ENCODE assay signal across 1 cellular context in the genomic region with DNA sequence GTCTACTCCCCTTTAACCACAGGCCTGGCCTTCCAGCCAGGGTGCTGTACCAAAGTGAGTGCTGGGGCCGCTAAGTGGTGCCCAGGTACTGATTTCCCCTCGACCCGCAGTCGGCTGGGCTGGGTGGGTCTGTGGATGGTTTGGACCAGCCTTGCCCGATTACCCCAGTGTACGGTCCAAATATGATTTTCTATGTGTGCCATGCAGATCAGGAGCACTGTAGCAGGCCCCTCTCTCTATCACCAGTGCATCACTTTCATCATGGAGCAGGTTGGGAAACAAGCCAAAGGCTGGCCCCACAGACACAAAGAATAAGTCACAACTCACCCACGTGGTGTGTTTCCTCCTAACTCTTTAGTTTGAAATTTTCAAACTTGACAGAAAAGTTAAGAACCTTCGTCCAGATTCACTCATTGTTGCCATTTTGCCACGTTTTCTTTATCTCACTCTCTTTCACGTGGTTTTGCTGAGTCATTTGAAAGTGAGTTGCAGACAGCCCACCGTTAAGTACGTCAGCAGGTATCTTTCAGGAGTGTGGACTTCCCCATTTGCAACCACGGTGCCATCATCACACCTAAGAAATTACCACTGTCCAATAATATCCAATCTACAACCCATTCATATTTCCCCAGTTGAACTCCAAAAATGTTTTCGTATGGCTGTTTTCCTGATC.
TF ChIP-seq lines count a peak whose summit lies in the region.

No MANE protein-coding gene starts in this region.

TF ChIP-seq in GM23338, 12 proteins besides CTCF, POLR2A, EP300 and RAD21 (continued from another document):
- TF ChIP-seq, protein P1, sequence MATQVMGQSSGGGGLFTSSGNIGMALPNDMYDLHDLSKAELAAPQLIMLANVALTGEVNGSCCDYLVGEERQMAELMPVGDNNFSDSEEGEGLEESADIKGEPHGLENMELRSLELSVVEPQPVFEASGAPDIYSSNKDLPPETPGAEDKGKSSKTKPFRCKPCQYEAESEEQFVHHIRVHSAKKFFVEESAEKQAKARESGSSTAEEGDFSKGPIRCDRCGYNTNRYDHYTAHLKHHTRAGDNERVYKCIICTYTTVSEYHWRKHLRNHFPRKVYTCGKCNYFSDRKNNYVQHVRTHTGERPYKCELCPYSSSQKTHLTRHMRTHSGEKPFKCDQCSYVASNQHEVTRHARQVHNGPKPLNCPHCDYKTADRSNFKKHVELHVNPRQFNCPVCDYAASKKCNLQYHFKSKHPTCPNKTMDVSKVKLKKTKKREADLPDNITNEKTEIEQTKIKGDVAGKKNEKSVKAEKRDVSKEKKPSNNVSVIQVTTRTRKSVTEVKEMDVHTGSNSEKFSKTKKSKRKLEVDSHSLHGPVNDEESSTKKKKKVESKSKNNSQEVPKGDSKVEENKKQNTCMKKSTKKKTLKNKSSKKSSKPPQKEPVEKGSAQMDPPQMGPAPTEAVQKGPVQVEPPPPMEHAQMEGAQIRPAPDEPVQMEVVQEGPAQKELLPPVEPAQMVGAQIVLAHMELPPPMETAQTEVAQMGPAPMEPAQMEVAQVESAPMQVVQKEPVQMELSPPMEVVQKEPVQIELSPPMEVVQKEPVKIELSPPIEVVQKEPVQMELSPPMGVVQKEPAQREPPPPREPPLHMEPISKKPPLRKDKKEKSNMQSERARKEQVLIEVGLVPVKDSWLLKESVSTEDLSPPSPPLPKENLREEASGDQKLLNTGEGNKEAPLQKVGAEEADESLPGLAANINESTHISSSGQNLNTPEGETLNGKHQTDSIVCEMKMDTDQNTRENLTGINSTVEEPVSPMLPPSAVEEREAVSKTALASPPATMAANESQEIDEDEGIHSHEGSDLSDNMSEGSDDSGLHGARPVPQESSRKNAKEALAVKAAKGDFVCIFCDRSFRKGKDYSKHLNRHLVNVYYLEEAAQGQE (IDR thresholded peaks at IDR 0.05; ENCODE audit: unreplicated experiment): no peak
- TF ChIP-seq EZH2phosphoT487 (IDR thresholded peaks at IDR 0.05; ENCODE audit: unreplicated experiment) (no peak), POLR2AphosphoS5 (IDR thresholded peaks at IDR 0.05; ENCODE audit: low read depth) (no peak), ZNF331 (CRISPR knock-in tag; IDR thresholded peaks at IDR 0.05; ENCODE audit: low read depth) (no peak), ZNF114 (CRISPR knock-in tag; IDR thresholded peaks at IDR 0.05) (no peak), STAT1 (IDR thresholded peaks at IDR 0.05; ENCODE audit: unreplicated experiment) (no peak)
- TF ChIP-seq, protein P2, sequence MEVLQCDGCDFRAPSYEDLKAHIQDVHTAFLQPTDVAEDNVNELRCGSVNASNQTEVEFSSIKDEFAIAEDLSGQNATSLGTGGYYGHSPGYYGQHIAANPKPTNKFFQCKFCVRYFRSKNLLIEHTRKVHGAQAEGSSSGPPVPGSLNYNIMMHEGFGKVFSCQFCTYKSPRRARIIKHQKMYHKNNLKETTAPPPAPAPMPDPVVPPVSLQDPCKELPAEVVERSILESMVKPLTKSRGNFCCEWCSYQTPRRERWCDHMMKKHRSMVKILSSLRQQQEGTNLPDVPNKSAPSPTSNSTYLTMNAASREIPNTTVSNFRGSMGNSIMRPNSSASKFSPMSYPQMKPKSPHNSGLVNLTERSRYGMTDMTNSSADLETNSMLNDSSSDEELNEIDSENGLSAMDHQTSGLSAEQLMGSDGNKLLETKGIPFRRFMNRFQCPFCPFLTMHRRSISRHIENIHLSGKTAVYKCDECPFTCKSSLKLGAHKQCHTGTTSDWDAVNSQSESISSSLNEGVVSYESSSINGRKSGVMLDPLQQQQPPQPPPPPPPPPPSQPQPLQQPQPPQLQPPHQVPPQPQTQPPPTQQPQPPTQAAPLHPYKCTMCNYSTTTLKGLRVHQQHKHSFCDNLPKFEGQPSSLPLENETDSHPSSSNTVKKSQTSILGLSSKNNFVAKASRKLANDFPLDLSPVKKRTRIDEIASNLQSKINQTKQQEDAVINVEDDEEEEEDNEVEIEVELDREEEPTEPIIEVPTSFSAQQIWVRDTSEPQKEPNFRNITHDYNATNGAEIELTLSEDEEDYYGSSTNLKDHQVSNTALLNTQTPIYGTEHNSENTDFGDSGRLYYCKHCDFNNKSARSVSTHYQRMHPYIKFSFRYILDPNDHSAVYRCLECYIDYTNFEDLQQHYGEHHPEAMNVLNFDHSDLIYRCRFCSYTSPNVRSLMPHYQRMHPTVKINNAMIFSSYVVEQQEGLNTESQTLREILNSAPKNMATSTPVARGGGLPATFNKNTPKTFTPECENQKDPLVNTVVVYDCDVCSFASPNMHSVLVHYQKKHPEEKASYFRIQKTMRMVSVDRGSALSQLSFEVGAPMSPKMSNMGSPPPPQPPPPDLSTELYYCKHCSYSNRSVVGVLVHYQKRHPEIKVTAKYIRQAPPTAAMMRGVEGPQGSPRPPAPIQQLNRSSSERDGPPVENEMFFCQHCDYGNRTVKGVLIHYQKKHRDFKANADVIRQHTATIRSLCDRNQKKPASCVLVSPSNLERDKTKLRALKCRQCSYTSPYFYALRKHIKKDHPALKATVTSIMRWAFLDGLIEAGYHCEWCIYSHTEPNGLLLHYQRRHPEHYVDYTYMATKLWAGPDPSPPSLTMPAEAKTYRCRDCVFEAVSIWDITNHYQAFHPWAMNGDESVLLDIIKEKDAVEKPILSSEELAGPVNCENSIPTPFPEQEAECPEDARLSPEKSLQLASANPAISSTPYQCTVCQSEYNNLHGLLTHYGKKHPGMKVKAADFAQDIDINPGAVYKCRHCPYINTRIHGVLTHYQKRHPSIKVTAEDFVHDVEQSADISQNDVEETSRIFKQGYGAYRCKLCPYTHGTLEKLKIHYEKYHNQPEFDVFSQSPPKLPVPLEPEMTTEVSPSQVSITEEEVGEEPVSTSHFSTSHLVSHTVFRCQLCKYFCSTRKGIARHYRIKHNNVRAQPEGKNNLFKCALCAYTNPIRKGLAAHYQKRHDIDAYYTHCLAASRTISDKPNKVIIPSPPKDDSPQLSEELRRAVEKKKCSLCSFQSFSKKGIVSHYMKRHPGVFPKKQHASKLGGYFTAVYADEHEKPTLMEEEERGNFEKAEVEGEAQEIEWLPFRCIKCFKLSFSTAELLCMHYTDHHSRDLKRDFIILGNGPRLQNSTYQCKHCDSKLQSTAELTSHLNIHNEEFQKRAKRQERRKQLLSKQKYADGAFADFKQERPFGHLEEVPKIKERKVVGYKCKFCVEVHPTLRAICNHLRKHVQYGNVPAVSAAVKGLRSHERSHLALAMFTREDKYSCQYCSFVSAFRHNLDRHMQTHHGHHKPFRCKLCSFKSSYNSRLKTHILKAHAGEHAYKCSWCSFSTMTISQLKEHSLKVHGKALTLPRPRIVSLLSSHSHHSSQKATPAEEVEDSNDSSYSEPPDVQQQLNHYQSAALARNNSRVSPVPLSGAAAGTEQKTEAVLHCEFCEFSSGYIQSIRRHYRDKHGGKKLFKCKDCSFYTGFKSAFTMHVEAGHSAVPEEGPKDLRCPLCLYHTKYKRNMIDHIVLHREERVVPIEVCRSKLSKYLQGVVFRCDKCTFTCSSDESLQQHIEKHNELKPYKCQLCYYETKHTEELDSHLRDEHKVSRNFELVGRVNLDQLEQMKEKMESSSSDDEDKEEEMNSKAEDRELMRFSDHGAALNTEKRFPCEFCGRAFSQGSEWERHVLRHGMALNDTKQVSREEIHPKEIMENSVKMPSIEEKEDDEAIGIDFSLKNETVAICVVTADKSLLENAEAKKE (CRISPR knock-in tag; IDR thresholded peaks at IDR 0.05): no peak
